In the genomic region with DNA sequence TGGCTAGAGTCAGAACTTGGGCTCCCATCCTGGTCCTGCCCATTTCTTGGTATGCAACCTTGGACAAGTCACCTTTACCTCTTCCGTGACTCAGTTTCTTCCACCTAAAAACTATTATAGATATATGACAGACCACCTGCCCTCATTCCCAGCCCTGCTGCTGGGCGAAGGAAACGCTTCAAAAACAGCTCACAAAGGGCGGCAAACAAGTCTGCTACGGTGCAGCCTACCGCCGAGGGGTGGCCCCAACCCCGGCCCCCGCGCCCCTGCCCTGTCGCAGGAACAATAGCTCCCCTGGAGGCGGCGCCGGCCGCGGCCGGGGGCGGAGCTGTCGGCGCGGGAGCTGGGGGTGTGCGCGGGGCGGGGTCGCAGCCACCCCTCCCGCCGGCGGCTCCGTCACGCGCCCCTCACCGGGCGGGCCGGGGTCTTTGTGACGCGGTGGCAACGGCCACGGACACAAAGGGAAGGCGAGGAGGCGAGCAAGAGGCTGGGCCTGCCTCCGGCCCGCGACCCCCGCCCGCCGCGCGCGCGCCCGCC, we compare ENCODE assay signal across 8 cellular contexts. TPM values are rescaled to one million over a fixed set of nuclear protein-coding genes. Genes with fewer than 3 reads are reported as not detected.
DNase-seq lines count a peak whose midpoint lies in the region; ATAC-seq and TF ChIP-seq lines count a peak whose summit lies in the region.

A gene with protein sequence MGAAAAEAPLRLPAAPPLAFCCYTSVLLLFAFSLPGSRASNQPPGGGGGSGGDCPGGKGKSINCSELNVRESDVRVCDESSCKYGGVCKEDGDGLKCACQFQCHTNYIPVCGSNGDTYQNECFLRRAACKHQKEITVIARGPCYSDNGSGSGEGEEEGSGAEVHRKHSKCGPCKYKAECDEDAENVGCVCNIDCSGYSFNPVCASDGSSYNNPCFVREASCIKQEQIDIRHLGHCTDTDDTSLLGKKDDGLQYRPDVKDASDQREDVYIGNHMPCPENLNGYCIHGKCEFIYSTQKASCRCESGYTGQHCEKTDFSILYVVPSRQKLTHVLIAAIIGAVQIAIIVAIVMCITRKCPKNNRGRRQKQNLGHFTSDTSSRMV (plus strand): TSS at position 425 of the 537 bp plus-strand sequence. CDS start 396 bp downstream, outside the sequence.

- peak within 1 kb of the TSS; percentile 90 for H2AFZ ChIP-seq in PC-3 (ENCODE audit: low read length)

- intact Hi-C loops in PC-3 (cut with micrococcal nuclease): no loop called here
- intact Hi-C loops in posterior cingulate gyrus (cut with DNase I): loop anchor here (10.0 kb wide), 1 partner anchor 122 kb away; no protein-coding TSS in a partner anchor

- H3K4me3 Mint-ChIP-seq in activated naive CD4-positive, alpha-beta T cell treated with anti-CD3 and anti-CD28 coated beads, Interleukin-2, amount 50 U/mL, for 24 hours: peak within 1 kb of the TSS; percentile 73

- peak within 1 kb of the TSS; percentile 85 for H3K4me2 ChIP-seq in PC-3 (ENCODE audit: low read length)

- CTCF ChIA-PET in PC-3 (lab: Charles Lee): interaction anchor here (0.5 to 0.7 kb wide), 4 partner anchors 44 to 179 kb away, joined by 3 to 5 read pairs (median 3); no protein-coding TSS in a partner anchor

- H3K27ac ChIP-seq in PC-3 (ENCODE audit: low read length): no peak within 1 kb of the TSS
- no peak within 1 kb of the TSS for H3K27ac ChIP-seq in cardiac muscle cell

- ATAC-seq in HG03103 (IDR thresholded peaks at IDR 0.05; ENCODE audit: low read depth, unreplicated experiment): peak; percentile 43
- ATAC-seq in PC-3: peak; percentile 62
- no peak for ATAC-seq in GM21515 (IDR thresholded peaks at IDR 0.05; ENCODE audit: unreplicated experiment)

- peaks cover 30% of the 10 kb centered on the region for H3K27me3 Mint-ChIP-seq in activated naive CD4-positive, alpha-beta T cell treated with anti-CD3 and anti-CD28 coated beads, Interleukin-2, amount 50 U/mL, for 24 hours

- H3K9me2 ChIP-seq in PC-3 (replicated peaks; ENCODE audit: low read length): no peaks in the 10 kb centered on the region

- no peaks in the 10 kb centered on the region for H3K4me1 ChIP-seq in PC-3 (ENCODE audit: insufficient read depth, low read length)
- H3K4me1 ChIP-seq in cardiac muscle cell (ENCODE audit: low read depth): peaks cover 6% of the 10 kb centered on the region

- H3K9me3 ChIP-seq in PC-3 (ENCODE audit: low read length) (no peaks in the 10 kb centered on the region), cardiac muscle cell (ENCODE audit: low read depth) (no peaks in the 10 kb centered on the region)

- H3K4me1 Mint-ChIP-seq in activated naive CD4-positive, alpha-beta T cell treated with anti-CD3 and anti-CD28 coated beads, Interleukin-2, amount 50 U/mL, for 24 hours: peaks cover 5% of the 10 kb centered on the region

- no peaks in the 10 kb centered on the region for H3K79me2 ChIP-seq in PC-3 (ENCODE audit: low read length)

- no TSS peak for BruUV-seq in PC-3 (replicated peaks; lab: Mats Ljungman, UMichigan)

- H3K36me3 ChIP-seq in PC-3 (ENCODE audit: low read depth, low read length): no peaks in the 10 kb centered on the region
- no peaks in the 10 kb centered on the region for H3K36me3 ChIP-seq in cardiac muscle cell

- H3K27me3 ChIP-seq in PC-3 (ENCODE audit: low read length): no peaks in the 10 kb centered on the region
- H3K27me3 ChIP-seq in cardiac muscle cell: no peaks in the 10 kb centered on the region

- no peaks in the 10 kb centered on the region for H3K9me3 Mint-ChIP-seq in activated naive CD4-positive, alpha-beta T cell treated with anti-CD3 and anti-CD28 coated beads, Interleukin-2, amount 50 U/mL, for 24 hours

- no peak for TF ChIP-seq CTCF in PC-3 (conservative IDR thresholded peaks at IDR 0.05; ENCODE audit: low read depth, low read length)
- TF ChIP-seq CTCF in cardiac muscle cell (IDR thresholded peaks at IDR 0.05; ENCODE audit: low read depth, low read length): peak; percentile 17

- POLR2A ChIA-PET in PC-3 (lab: Charles Lee; ENCODE audit: unreplicated experiment): no interaction called here

- H3K9ac ChIP-seq in PC-3 (ENCODE audit: low read length): no peak within 1 kb of the TSS

- no peaks in the 10 kb centered on the region for H4K20me1 ChIP-seq in PC-3 (ENCODE audit: low read length)

- peak; percentile 70 for DNase-seq in NCI-H146 (lab: John Stamatoyannopoulos, UW)
- DNase-seq in NCI-H146 treated with DMSO at 0.1 percent for 48 hours (lab: John Stamatoyannopoulos, UW; ENCODE audit: unreplicated experiment): no peak
- peak; percentile 18 for DNase-seq in PC-3
- peak; percentile 18 to 80 for DNase-seq in cardiac muscle cell (ENCODE audit: low read depth in 1 of 2, low spot score in 1 of 2)
- peak; percentile 42 to 95 (median 72) for DNase-seq in posterior cingulate gyrus

- no peak within 1 kb of the TSS for H3K27ac Mint-ChIP-seq in activated naive CD4-positive, alpha-beta T cell treated with anti-CD3 and anti-CD28 coated beads, Interleukin-2, amount 50 U/mL, for 24 hours

- H3F3A ChIP-seq in PC-3 (ENCODE audit: low read length, unreplicated experiment): no peaks in the 10 kb centered on the region

- H3K4me3 ChIP-seq in PC-3 (ENCODE audit: low read length) (peak within 1 kb of the TSS; percentile 72), cardiac muscle cell (peak within 1 kb of the TSS; percentile 91)

- peaks cover 4% of the 10 kb centered on the region for H3K36me3 Mint-ChIP-seq in activated naive CD4-positive, alpha-beta T cell treated with anti-CD3 and anti-CD28 coated beads, Interleukin-2, amount 50 U/mL, for 24 hours

RNA-seq across cellular contexts. Expression of the gene that starts here (rescaled TPM):
- total RNA-seq in PC-3 (2014; rRNA removed): not detected in 2 replicates
- total RNA-seq in cardiac muscle cell: 23.9 and 34.2 TPM in 2 replicates
- polyA plus RNA-seq in cardiac muscle cell: 22.3 and 33.0 TPM in 2 replicates

Comparison
In these comparisons a context has a peak if more than half of its experiments do, and no peak if none do; other contexts are left out.
1. RNA of the gene that starts here (total RNA-seq): 23.9 to 34.2 TPM in cardiac muscle cell; not detected in PC-3; every median in the first group is over 10 times any median in the second.
2. Peak in DNase-seq, ATAC-seq, H3K4me3 ChIP-seq and H3K4me2 ChIP-seq in PC-3; RNA of the gene not detected or under 1 TPM.